In the genomic region with DNA sequence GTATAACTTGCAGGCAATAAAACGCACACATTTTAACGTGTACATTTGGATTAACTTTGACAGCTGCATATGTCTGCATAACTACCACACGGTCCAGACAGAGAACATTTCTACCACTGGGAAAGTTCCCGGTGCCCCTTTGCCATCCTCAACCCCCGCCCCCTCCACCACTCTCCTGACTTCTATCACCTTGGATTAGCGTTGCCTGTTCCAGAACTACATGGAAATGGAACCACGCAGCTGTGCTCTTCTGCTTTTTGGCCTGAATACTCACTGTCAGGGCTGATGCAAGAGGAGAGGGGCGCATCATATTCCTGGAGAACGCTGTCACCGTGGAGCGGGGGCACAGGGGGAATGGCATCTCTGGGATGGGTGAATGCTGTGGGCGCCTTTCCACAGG, we compare ENCODE assay signal across 1 cellular context.
TF ChIP-seq lines count a peak whose summit lies in the region.

No MANE protein-coding gene starts in this region.

TF ChIP-seq in HepG2, 621 proteins besides CTCF, POLR2A, EP300 and RAD21 (continued from another document):
- TF ChIP-seq ZNF644 (CRISPR knock-in tag; IDR thresholded peaks at IDR 0.05; ENCODE audit: low read depth) (no peak), KDM4B (CRISPR knock-in tag; IDR thresholded peaks at IDR 0.05) (no peak), ZNF646 (CRISPR knock-in tag; IDR thresholded peaks at IDR 0.05) (no peak), DNMT1 (CRISPR knock-in tag; IDR thresholded peaks at IDR 0.05) (no peak), DPF2 (CRISPR knock-in tag; IDR thresholded peaks at IDR 0.05; ENCODE audit: borderline replicate concordance, low read depth) (no peak), TEAD3 (CRISPR knock-in tag; optimal IDR thresholded peaks at IDR 0.05; ENCODE audit: borderline replicate concordance) (no peak), SNAPC4 (CRISPR knock-in tag; IDR thresholded peaks at IDR 0.05) (no peak), MAFF (IDR thresholded peaks at IDR 0.05; ENCODE audit: low read depth, low read length) (no peak), NFIB (CRISPR knock-in tag; IDR thresholded peaks at IDR 0.05; ENCODE audit: borderline replicate concordance) (no peak)
